ENCODE assay signal across 1 cellular context in genomic region chr7:131774419-131775220, GRCh38.
TF ChIP-seq lines count a peak whose summit lies in the region.

No MANE protein-coding gene starts in this region.

TF ChIP-seq in HCT116, 20 proteins besides CTCF, POLR2A, EP300 and RAD21 (continued from another document):
- no peak for TF ChIP-seq EZH2phosphoT487 (IDR thresholded peaks at IDR 0.05; ENCODE audit: borderline replicate concordance)
- no peak for TF ChIP-seq MAX (IDR thresholded peaks at IDR 0.05)
